Comparison of ENCODE assay signal across 18 cellular contexts in genomic region chr10:103062854-103063642, GRCh38.
DNase-seq lines count a peak whose midpoint lies in the region; ATAC-seq, FAIRE-seq and TF ChIP-seq lines count a peak whose summit lies in the region.
"Had no signal": no experiment of that assay in that cellular context is flagged by ENCODE, and none has a peak within 500 bp of the region (broad histone marks: within the 10 kb centered on the region; RNA-seq: fewer than 3 reads in every experiment).

No MANE protein-coding gene starts in this region.

- no peak for TF ChIP-seq POLR2A in K562 (conservative IDR thresholded peaks at IDR 0.05)

- H3K27ac Mint-ChIP-seq in activated CD8-positive, alpha-beta T cell treated with anti-CD3 and anti-CD28 coated beads for 36 hours: no peak overlapping the region
- H3K27ac Mint-ChIP-seq: activated CD4-positive, alpha-beta memory T cell treated with anti-CD3 and anti-CD28 coated beads, Interleukin-2, amount 10 ng/mL, durations not matched to agents 7 days and 5 days; naive thymus-derived CD8-positive, alpha-beta T cell; stimulated activated naive B cell treated with anti-CD40 and anti-IgM and Interleukin-4, amounts not matched to agents 10 μg/mL and 1 μg/mL and 100 μg/mL, for 72 hours had no signal

- no peak for FAIRE-seq in K562 (lab: Jason Lieb, UNC)
- FAIRE-seq: A204.1, G401.6 had no signal

- H3K9me1 ChIP-seq in K562 (ENCODE audit: control insufficient read depth, insufficient read depth, low read length): no peaks in the 10 kb centered on the region

- no peak overlapping the region for H3K4me3 Mint-ChIP-seq in activated CD8-positive, alpha-beta T cell treated with anti-CD3 and anti-CD28 coated beads for 36 hours
- H3K4me3 Mint-ChIP-seq: activated CD4-positive, alpha-beta memory T cell treated with anti-CD3 and anti-CD28 coated beads, Interleukin-2, amount 10 ng/mL, durations not matched to agents 7 days and 5 days; naive thymus-derived CD8-positive, alpha-beta T cell; stimulated activated naive B cell treated with anti-CD40 and anti-IgM and Interleukin-4, amounts not matched to agents 10 μg/mL and 1 μg/mL and 100 μg/mL, for 72 hours had no signal

- H3K9ac ChIP-seq in Karpas-422 (ENCODE audit: low read length): no peak overlapping the region
- H3K9ac ChIP-seq in K562 (ENCODE audit: insufficient read depth in 1 of 2, low read depth in 2 of 2, low read length in 2 of 2): no peak overlapping the region

- H3K4me1 Mint-ChIP-seq in activated CD8-positive, alpha-beta T cell treated with anti-CD3 and anti-CD28 coated beads for 36 hours (ENCODE audit: low read depth): no peaks in the 10 kb centered on the region
- H3K4me1 Mint-ChIP-seq: activated CD4-positive, alpha-beta memory T cell treated with anti-CD3 and anti-CD28 coated beads, Interleukin-2, amount 10 ng/mL, durations not matched to agents 7 days and 5 days had no signal

- 45% methylated on average over 14 of the region's 15 CpGs for WGBS in K562 (ENCODE audit: insufficient coverage, low coverage, missing lambda C conversion rate)

- BruUV-seq in K562 (replicated peaks; lab: Mats Ljungman, UMichigan): no TSS peak

- DNase-seq in DMS 273 (lab: John Stamatoyannopoulos, UW; ENCODE audit: unreplicated experiment) (peak; percentile 31), DMS 273 treated with DMSO at 0.1 percent for 48 hours (lab: John Stamatoyannopoulos, UW) (no peak), Karpas-422 (peak; percentile 54), K562 (ENCODE audit: extremely low read depth in 1 of 4, low spot score in 3 of 4) (no peak), nucleus accumbens (lab: John Stamatoyannopoulos, UW) (peak in 40 of 56 donors; percentile 5 to 64 (median 30)), NCI-H524 (lab: John Stamatoyannopoulos, UW) (no peak)
- no peak for DNase-seq in activated CD8-positive, alpha-beta T cell treated with anti-CD3 and anti-CD28 coated beads for 36 hours
- DNase-seq: activated CD4-positive, alpha-beta memory T cell treated with anti-CD3 and anti-CD28 coated beads, Interleukin-2, amount 10 ng/mL, durations not matched to agents 7 days and 5 days; adrenal gland; naive thymus-derived CD8-positive, alpha-beta T cell; NCI-H1930; stimulated activated CD4-positive, alpha-beta T cell treated with anti-CD3 and anti-CD28 coated beads, Interleukin-15, amount 100 ng/mL, for 24 hours; stimulated activated naive B cell treated with anti-CD40 and anti-IgM and Interleukin-4, amounts not matched to agents 10 μg/mL and 1 μg/mL and 100 μg/mL, for 72 hours; SW 1271 had no signal

- H2AFZ ChIP-seq in Karpas-422 (ENCODE audit: low read length) (no peak overlapping the region), K562 (ENCODE audit: low read depth, low read length) (no peak overlapping the region)

- H3K27me3 ChIP-seq in Karpas-422 (ENCODE audit: low read length) (no peaks in the 10 kb centered on the region), K562 (ENCODE audit: control insufficient read depth in 2 of 2, insufficient read depth in 2 of 2, low read length in 2 of 2) (no peaks in the 10 kb centered on the region)
- H3K27me3 ChIP-seq: adrenal gland had no signal

- CTCF ChIA-PET in K562 (lab: Yijun Ruan, JAX; ENCODE audit: low intra/inter-chr PET ratio): no interaction called here
- CTCF ChIA-PET in activated CD8-positive, alpha-beta T cell treated with anti-CD3 and anti-CD28 coated beads for 36 hours (lab: Charles Lee): interaction anchor here (1.3 to 12.4 kb wide), 3 partner anchors 144 to 183 kb away, joined by 3 to 144 read pairs (median 10); partner anchors contain the start of genes CNNM2 and RPEL1

- in situ Hi-C loops in K562 (cut with MboI): no loop called here

- H3K27ac ChIP-seq in Karpas-422 (ENCODE audit: low read length) (no peak overlapping the region), K562 (ENCODE audit: extremely low read depth, low read depth, low read length) (no peak overlapping the region)
- H3K27ac ChIP-seq: adrenal gland, epithelial cell of prostate had no signal

- H3K36me3 Mint-ChIP-seq in activated CD8-positive, alpha-beta T cell treated with anti-CD3 and anti-CD28 coated beads for 36 hours (ENCODE audit: low read depth): no peaks in the 10 kb centered on the region

- intact Hi-C loops in K562 (cut with micrococcal nuclease): no loop called here
- intact Hi-C loops in activated CD8-positive, alpha-beta T cell treated with anti-CD3 and anti-CD28 coated beads for 36 hours (cut with micrococcal nuclease): no loop called here

- no peaks in the 10 kb centered on the region for H3K79me2 ChIP-seq in Karpas-422 (ENCODE audit: low read length)
- no peaks in the 10 kb centered on the region for H3K79me2 ChIP-seq in K562 (ENCODE audit: control insufficient read depth, insufficient read depth, low read length)

- no peaks in the 10 kb centered on the region for H3K36me3 ChIP-seq in Karpas-422 (ENCODE audit: insufficient read depth, low read length)
- H3K36me3 ChIP-seq in K562 (ENCODE audit: control insufficient read depth, insufficient read depth, low read length): no peaks in the 10 kb centered on the region
- H3K36me3 ChIP-seq: adrenal gland had no signal

- peak in 1 of 3 experiments; percentile 23; a peak in 2 of 6 replicates for TF ChIP-seq CTCF in K562 (IDR thresholded peaks at IDR 0.05 in 2 of 3, conservative IDR thresholded peaks at IDR 0.05 in 1 of 3; ENCODE audit: insufficient read depth in 2 of 3, low read depth in 1 of 3, low read length in 3 of 3)
- no peak for TF ChIP-seq CTCF in activated CD8-positive, alpha-beta T cell treated with anti-CD3 and anti-CD28 coated beads for 36 hours (IDR thresholded peaks at IDR 0.05)

- POLR2A ChIA-PET in K562 (lab: Yijun Ruan, JAX): interaction anchor here (0.6 kb wide), 1 partner anchor 20 kb away, joined by 4 read pairs; no protein-coding TSS in a partner anchor
- POLR2A ChIA-PET in activated CD8-positive, alpha-beta T cell treated with anti-CD3 and anti-CD28 coated beads for 36 hours (lab: Charles Lee): no interaction called here

- no peak for ATAC-seq in K562
- ATAC-seq in HG03469 (IDR thresholded peaks at IDR 0.05; ENCODE audit: unreplicated experiment): no peak
- no peak for ATAC-seq in activated CD8-positive, alpha-beta T cell treated with anti-CD3 and anti-CD28 coated beads for 36 hours
- ATAC-seq: naive thymus-derived CD8-positive, alpha-beta T cell; stimulated activated naive B cell treated with anti-CD40 and anti-IgM and Interleukin-4, amounts not matched to agents 10 μg/mL and 1 μg/mL and 100 μg/mL, for 72 hours had no signal

- no peaks in the 10 kb centered on the region for H3K9me3 Mint-ChIP-seq in activated CD8-positive, alpha-beta T cell treated with anti-CD3 and anti-CD28 coated beads for 36 hours
- H3K9me3 Mint-ChIP-seq: activated CD4-positive, alpha-beta memory T cell treated with anti-CD3 and anti-CD28 coated beads, Interleukin-2, amount 10 ng/mL, durations not matched to agents 7 days and 5 days; naive thymus-derived CD8-positive, alpha-beta T cell; stimulated activated naive B cell treated with anti-CD40 and anti-IgM and Interleukin-4, amounts not matched to agents 10 μg/mL and 1 μg/mL and 100 μg/mL, for 72 hours had no signal

- H3K4me1 ChIP-seq in Karpas-422 (ENCODE audit: low read length) (no peaks in the 10 kb centered on the region), K562 (replicated peaks in 1 of 2; ENCODE audit: control insufficient read depth in 2 of 2, insufficient read depth in 2 of 2, low read length in 2 of 2) (no peaks in the 10 kb centered on the region; a peak in 2 of 5 replicates)

- H4K20me1 ChIP-seq in Karpas-422 (ENCODE audit: insufficient read depth, low read depth, low read length) (no peaks in the 10 kb centered on the region), K562 (replicated peaks; ENCODE audit: control insufficient read depth, insufficient read depth, low read length) (no peaks in the 10 kb centered on the region)

- H3K4me3 ChIP-seq in Karpas-422 (ENCODE audit: low read length) (no peak overlapping the region), K562 (no peak overlapping the region)
- H3K4me3 ChIP-seq: adrenal gland had no signal

- H3K9me2 ChIP-seq in Karpas-422 (replicated peaks; ENCODE audit: insufficient read depth, low read length): no peaks in the 10 kb centered on the region

- no peak for TF ChIP-seq EP300 in K562 (IDR thresholded peaks at IDR 0.05; ENCODE audit: low read length)

- H3K9me3 ChIP-seq in Karpas-422 (ENCODE audit: low read length): no peaks in the 10 kb centered on the region
- no peaks in the 10 kb centered on the region for H3K9me3 ChIP-seq in K562 (replicated peaks; ENCODE audit: control insufficient read depth, insufficient read depth, low read depth, low read length)
- H3K9me3 ChIP-seq: adrenal gland had no signal

- H3K27me3 Mint-ChIP-seq in activated CD8-positive, alpha-beta T cell treated with anti-CD3 and anti-CD28 coated beads for 36 hours: no peaks in the 10 kb centered on the region
- H3K27me3 Mint-ChIP-seq: activated CD4-positive, alpha-beta memory T cell treated with anti-CD3 and anti-CD28 coated beads, Interleukin-2, amount 10 ng/mL, durations not matched to agents 7 days and 5 days; naive thymus-derived CD8-positive, alpha-beta T cell; stimulated activated naive B cell treated with anti-CD40 and anti-IgM and Interleukin-4, amounts not matched to agents 10 μg/mL and 1 μg/mL and 100 μg/mL, for 72 hours had no signal

- TF ChIP-seq RAD21 in K562 (CRISPR knock-in tag; conservative IDR thresholded peaks at IDR 0.05 in 1 of 2, IDR thresholded peaks at IDR 0.05 in 1 of 2): peak in 1 of 2 experiments; percentile 28; a peak in 1 of 4 replicates

- H3K4me2 ChIP-seq in Karpas-422 (ENCODE audit: low read depth, low read length, poor library complexity, severe bottlenecking): no peak overlapping the region
- no peak overlapping the region for H3K4me2 ChIP-seq in K562 (ENCODE audit: insufficient read depth, low read length)

TF ChIP-seq in K562, 482 proteins besides CTCF, POLR2A, EP300 and RAD21:
- TF ChIP-seq SMC3 (conservative IDR thresholded peaks at IDR 0.05; ENCODE audit: insufficient read depth, low read depth, low read length): 0 out of 2 replicates have a peak, but pooled peaks have one; percentile 18
- no peak for TF ChIP-seq ZFP1 (CRISPR knock-in tag; IDR thresholded peaks at IDR 0.05)
TF ChIP-seq in K562: peak in this region for 1.

Comparison
In these comparisons a context has a peak if more than half of its experiments do, and no peak if none do; other contexts are left out.
1. DNase-seq: peak in DMS 273 (single experiment), Karpas-422 (single experiment) and nucleus accumbens (40 of 56); none in DMS 273 treated with DMSO at 0.1 percent for 48 hours (single experiment), K562 (0 of 4), NCI-H524 (0 of 2) and activated CD8-positive, alpha-beta T cell treated with anti-CD3 and anti-CD28 coated beads for 36 hours (single experiment).